Comparison of ENCODE assay signal across 22 cellular contexts in the genomic region with DNA sequence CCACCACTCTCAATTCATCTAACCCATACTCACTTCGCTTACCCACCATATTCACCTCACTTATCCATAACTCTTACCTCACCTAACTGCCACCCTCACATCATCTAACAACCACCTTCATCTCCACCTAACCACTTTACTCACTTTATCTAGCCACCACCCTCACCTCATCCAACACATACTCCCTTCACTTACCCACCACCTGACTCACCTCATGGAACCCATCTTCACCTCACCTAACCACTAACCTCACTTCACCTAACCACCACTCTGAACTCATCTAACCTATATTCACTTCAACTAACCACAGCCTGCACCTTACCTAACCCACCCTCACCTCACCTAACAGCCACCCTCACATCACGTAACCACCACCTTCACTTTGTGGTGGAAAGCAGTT.
DNase-seq lines count a peak whose midpoint lies in the region; ATAC-seq lines count a peak whose summit lies in the region.
"Had no signal": no experiment of that assay in that cellular context is flagged by ENCODE, and none has a peak within 500 bp of the region (broad histone marks: within the 10 kb centered on the region; RNA-seq: fewer than 3 reads in every experiment).

No MANE protein-coding gene starts in this region.

- peak overlapping the region; percentile 100 for H3K27ac ChIP-seq in KOPT-K1 (ENCODE audit: low read depth, low read length, poor library complexity, severe bottlenecking)
- H3K27ac ChIP-seq: BLaER1 had no signal

- no peaks in the 10 kb centered on the region for H3K36me3 Mint-ChIP-seq in activated naive CD4-positive, alpha-beta T cell treated with anti-CD3 and anti-CD28 coated beads, Interleukin-2, amount 50 U/mL, for 72 hours
- H3K36me3 Mint-ChIP-seq in activated naive CD4-positive, alpha-beta T cell treated with anti-CD3 and anti-CD28 coated beads, Interleukin-2, amount 10 ng/mL, durations not matched to agents 7 days and 5 days, result no peaks in the 10 kb centered on the region
- no peaks in the 10 kb centered on the region for H3K36me3 Mint-ChIP-seq in effector memory CD8-positive, alpha-beta T cell (ENCODE audit: insufficient read depth)
- no peaks in the 10 kb centered on the region for H3K36me3 Mint-ChIP-seq in stimulated activated effector memory CD8-positive, alpha-beta T cell treated with anti-CD3 and anti-CD28 coated beads, Interleukin-12 subunit alpha, Interleukin-12 subunit beta, amount 100 ng/mL, for 72 hours

- H3K27ac Mint-ChIP-seq in activated naive CD4-positive, alpha-beta T cell treated with anti-CD3 and anti-CD28 coated beads, Interleukin-2, amount 50 U/mL, for 72 hours, result no peak overlapping the region
- no peak overlapping the region for H3K27ac Mint-ChIP-seq in activated naive CD4-positive, alpha-beta T cell treated with anti-CD3 and anti-CD28 coated beads, Interleukin-2, amount 10 ng/mL, durations not matched to agents 7 days and 5 days
- no peak overlapping the region for H3K27ac Mint-ChIP-seq in effector memory CD8-positive, alpha-beta T cell
- no peak overlapping the region for H3K27ac Mint-ChIP-seq in stimulated activated effector memory CD8-positive, alpha-beta T cell treated with anti-CD3 and anti-CD28 coated beads, Interleukin-12 subunit alpha, Interleukin-12 subunit beta, amount 100 ng/mL, for 72 hours
- H3K27ac Mint-ChIP-seq: CD4-positive, alpha-beta T cell; H9 had no signal

- CTCF ChIA-PET in activated naive CD4-positive, alpha-beta T cell treated with anti-CD3 and anti-CD28 coated beads, Interleukin-2, amount 10 ng/mL, durations not matched to agents 7 days and 5 days (lab: Charles Lee), result no interaction called here

- no peak for DNase-seq in activated naive CD4-positive, alpha-beta T cell treated with anti-CD3 and anti-CD28 coated beads, Interleukin-2, amount 50 U/mL, for 72 hours (ENCODE audit: low spot score in 2 of 2)
- no peak for DNase-seq in activated naive CD4-positive, alpha-beta T cell treated with anti-CD3 and anti-CD28 coated beads, Interleukin-2, amount 10 ng/mL, durations not matched to agents 7 days and 5 days
- no peak for DNase-seq in effector memory CD8-positive, alpha-beta T cell
- peak in 1 of 2 donors; percentile 37 for DNase-seq in stimulated activated effector memory CD8-positive, alpha-beta T cell treated with anti-CD3 and anti-CD28 coated beads, Interleukin-12 subunit alpha, Interleukin-12 subunit beta, amount 100 ng/mL, for 72 hours (ENCODE audit: low spot score in 2 of 2)
- no peak for DNase-seq in DMS79 (lab: John Stamatoyannopoulos, UW)
- DNase-seq: CD4-positive, alpha-beta T cell; COR-L47; DMS 273 treated with DMSO at 0.1 percent for 48 hours; H9; KBM-7; NCI-H1092; NCI-H1436 treated with DMSO at 0.1 percent for 48 hours; NCI-H1930; NCI-H2227 treated with DMSO at 0.1 percent for 48 hours; NCI-H510A treated with DMSO at 0.1 percent for 48 hours; NCI-H774; NK-92 treated with Interleukin-12 subunit alpha and Interleukin-12 subunit beta, amount 100 ng/mL, for 24 hours; SIG-M5 had no signal

- no peaks in the 10 kb centered on the region for H3K9me3 Mint-ChIP-seq in activated naive CD4-positive, alpha-beta T cell treated with anti-CD3 and anti-CD28 coated beads, Interleukin-2, amount 50 U/mL, for 72 hours
- peaks cover 5% of the 10 kb centered on the region for H3K9me3 Mint-ChIP-seq in activated naive CD4-positive, alpha-beta T cell treated with anti-CD3 and anti-CD28 coated beads, Interleukin-2, amount 10 ng/mL, durations not matched to agents 7 days and 5 days
- H3K9me3 Mint-ChIP-seq in effector memory CD8-positive, alpha-beta T cell, result no peaks in the 10 kb centered on the region
- H3K9me3 Mint-ChIP-seq in stimulated activated effector memory CD8-positive, alpha-beta T cell treated with anti-CD3 and anti-CD28 coated beads, Interleukin-12 subunit alpha, Interleukin-12 subunit beta, amount 100 ng/mL, for 72 hours, result no peaks in the 10 kb centered on the region
- H3K9me3 Mint-ChIP-seq: CD4-positive, alpha-beta T cell had no signal

- H3K4me3 Mint-ChIP-seq in activated naive CD4-positive, alpha-beta T cell treated with anti-CD3 and anti-CD28 coated beads, Interleukin-2, amount 10 ng/mL, durations not matched to agents 7 days and 5 days, result no peak overlapping the region
- no peak overlapping the region for H3K4me3 Mint-ChIP-seq in effector memory CD8-positive, alpha-beta T cell
- no peak overlapping the region for H3K4me3 Mint-ChIP-seq in stimulated activated effector memory CD8-positive, alpha-beta T cell treated with anti-CD3 and anti-CD28 coated beads, Interleukin-12 subunit alpha, Interleukin-12 subunit beta, amount 100 ng/mL, for 72 hours
- H3K4me3 Mint-ChIP-seq: CD4-positive, alpha-beta T cell; H9 had no signal

- no peaks in the 10 kb centered on the region for H3K4me1 Mint-ChIP-seq in activated naive CD4-positive, alpha-beta T cell treated with anti-CD3 and anti-CD28 coated beads, Interleukin-2, amount 10 ng/mL, durations not matched to agents 7 days and 5 days
- no peaks in the 10 kb centered on the region for H3K4me1 Mint-ChIP-seq in effector memory CD8-positive, alpha-beta T cell (ENCODE audit: low read depth in 2 of 2)
- no peaks in the 10 kb centered on the region for H3K4me1 Mint-ChIP-seq in stimulated activated effector memory CD8-positive, alpha-beta T cell treated with anti-CD3 and anti-CD28 coated beads, Interleukin-12 subunit alpha, Interleukin-12 subunit beta, amount 100 ng/mL, for 72 hours

- H3K36me3 ChIP-seq in KOPT-K1 (ENCODE audit: insufficient read depth, low read length), result peaks cover 67% of the 10 kb centered on the region
- H3K36me3 ChIP-seq: BLaER1 had no signal

- H3K27me3 Mint-ChIP-seq in activated naive CD4-positive, alpha-beta T cell treated with anti-CD3 and anti-CD28 coated beads, Interleukin-2, amount 10 ng/mL, durations not matched to agents 7 days and 5 days, result peaks cover 20% of the 10 kb centered on the region
- no peaks in the 10 kb centered on the region for H3K27me3 Mint-ChIP-seq in effector memory CD8-positive, alpha-beta T cell
- H3K27me3 Mint-ChIP-seq: CD4-positive, alpha-beta T cell had no signal

- peak; percentile 56 to 77 for ATAC-seq in activated naive CD4-positive, alpha-beta T cell treated with anti-CD3 and anti-CD28 coated beads, Interleukin-2, amount 50 U/mL, for 72 hours
- ATAC-seq in effector memory CD8-positive, alpha-beta T cell (replicated peaks), result peak; percentile 76
- ATAC-seq in stimulated activated effector memory CD8-positive, alpha-beta T cell treated with anti-CD3 and anti-CD28 coated beads, Interleukin-12 subunit alpha, Interleukin-12 subunit beta, amount 100 ng/mL, for 72 hours, result peak; percentile 63
- ATAC-seq in HG02610 (IDR thresholded peaks at IDR 0.05; ENCODE audit: unreplicated experiment), result no peak
- ATAC-seq: Panc1 had no signal

- H3K9me3 ChIP-seq in KOPT-K1 (ENCODE audit: insufficient read depth, low read length, poor library complexity, severe bottlenecking), result peaks cover 23% of the 10 kb centered on the region
